Comparison of ENCODE assay signal across 8 cellular contexts in the genomic region with DNA sequence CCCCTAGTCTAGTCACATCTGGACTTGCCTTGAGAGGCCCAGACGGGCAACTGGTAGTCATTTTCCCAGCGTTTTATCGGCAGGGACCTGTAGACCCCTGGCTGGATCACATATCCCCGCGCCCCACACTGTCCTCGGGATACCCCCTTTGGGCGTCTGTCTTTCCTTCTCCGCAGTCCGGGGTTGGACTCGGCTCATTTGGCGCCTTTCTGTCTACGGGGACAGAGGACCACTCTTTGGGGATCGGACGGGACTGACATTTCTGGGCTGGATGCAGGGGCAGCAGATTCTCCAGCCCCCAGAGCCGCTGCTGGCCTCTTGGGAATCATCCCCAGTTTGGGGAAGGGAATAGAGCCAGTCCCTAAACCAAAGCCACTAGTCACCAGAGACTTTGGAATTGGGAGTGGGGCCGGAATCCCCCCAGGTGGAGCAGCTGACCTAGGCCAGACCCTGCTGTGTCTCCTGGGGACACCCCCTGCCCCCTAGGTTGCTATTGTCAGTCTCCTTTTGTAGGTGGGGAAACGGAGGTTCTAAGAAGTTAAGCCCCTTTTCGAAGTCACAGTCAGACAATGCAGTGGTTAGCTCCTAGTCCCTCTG. TPM values are rescaled to one million over a fixed set of nuclear protein-coding genes. Genes with fewer than 3 reads are reported as not detected.
DNase-seq lines count a peak whose midpoint lies in the region; ATAC-seq and TF ChIP-seq lines count a peak whose summit lies in the region.

No MANE protein-coding gene starts in this region.

- POLR2A ChIA-PET in AG04449 (lab: Yijun Ruan, JAX), result no interaction called here

- ATAC-seq in HG02642 (IDR thresholded peaks at IDR 0.05; ENCODE audit: poor library complexity, unreplicated experiment) (peak; percentile 7), HG03565 (IDR thresholded peaks at IDR 0.05; ENCODE audit: unreplicated experiment) (no peak)

- H3K27ac ChIP-seq in layer of hippocampus (ENCODE audit: low read depth, low read length), result peak overlapping the region; percentile 79
- no peak overlapping the region for H3K27ac ChIP-seq in thymus (ENCODE audit: low read depth)

- DNase-seq in AG04449 (ENCODE audit: low read depth, low spot score) (no peak), adipocyte (ENCODE audit: low read depth) (no peak), dermis blood vessel endothelial cell (no peak), A172 (ENCODE audit: low spot score) (no peak)

- H3K36me3 ChIP-seq in adipocyte (ENCODE audit: control insufficient read depth, insufficient read depth, low read length, severe bottlenecking), result no peaks in the 10 kb centered on the region
- no peaks in the 10 kb centered on the region for H3K36me3 ChIP-seq in thymus (ENCODE audit: control insufficient read depth, insufficient read depth)

- peaks cover 37% of the 10 kb centered on the region for H3K4me1 ChIP-seq in adipocyte (ENCODE audit: control insufficient read depth, insufficient read depth, low read length)
- H3K4me1 ChIP-seq in thymus (ENCODE audit: control insufficient read depth, insufficient read depth, low read length), result peaks cover 20% of the 10 kb centered on the region

- CTCF ChIA-PET in AG04449 (lab: Yijun Ruan, JAX), result interaction anchor here (0.6 to 3.6 kb wide), 3 partner anchors 19 to 668 kb away, joined by 3 to 32 read pairs (median 16); no protein-coding TSS in a partner anchor

- peak overlapping the region; percentile 87 for H3K4me3 ChIP-seq in AG04449 (ENCODE audit: low read depth, low read length)
- peak overlapping the region; percentile 89 for H3K4me3 ChIP-seq in adipocyte (ENCODE audit: low read length)
- H3K4me3 ChIP-seq in thymus (ENCODE audit: low read length), result peak overlapping the region; percentile 90

- H3K27me3 ChIP-seq in adipocyte (replicated peaks; ENCODE audit: control insufficient read depth, insufficient read depth, low read length) (no peaks in the 10 kb centered on the region), layer of hippocampus (ENCODE audit: control insufficient read depth, insufficient read depth, low read length) (no peaks in the 10 kb centered on the region), thymus (ENCODE audit: control insufficient read depth, insufficient read depth) (no peaks in the 10 kb centered on the region)

- H3K9me3 ChIP-seq in adipocyte (ENCODE audit: control insufficient read depth, low read length) (no peaks in the 10 kb centered on the region), thymus (ENCODE audit: control insufficient read depth) (no peaks in the 10 kb centered on the region)

- peak overlapping the region; percentile 90 for H3K9ac ChIP-seq in adipocyte (ENCODE audit: low read length)

- TF ChIP-seq CTCF in AG04449 (IDR thresholded peaks at IDR 0.05; ENCODE audit: insufficient read depth, low read length, missing control alignments), result no peak

- 10% methylated on average over 18 of the region's 18 CpGs for WGBS in thymus

RNA-seq across cellular contexts. Expression of gene FAM110A, which starts 0.7 kb away (rescaled TPM):
- 15.2 TPM for polyA plus RNA-seq in thymus
- total RNA-seq in dermis blood vessel endothelial cell, result 2.7 and 2.9 TPM in 2 replicates
- 11.7 and 15.0 TPM in 2 replicates for total RNA-seq in A172 (2014; rRNA removed; shearing (Covaris generic))
